9 cellular contexts compared by ENCODE assay signal in the genomic region with DNA sequence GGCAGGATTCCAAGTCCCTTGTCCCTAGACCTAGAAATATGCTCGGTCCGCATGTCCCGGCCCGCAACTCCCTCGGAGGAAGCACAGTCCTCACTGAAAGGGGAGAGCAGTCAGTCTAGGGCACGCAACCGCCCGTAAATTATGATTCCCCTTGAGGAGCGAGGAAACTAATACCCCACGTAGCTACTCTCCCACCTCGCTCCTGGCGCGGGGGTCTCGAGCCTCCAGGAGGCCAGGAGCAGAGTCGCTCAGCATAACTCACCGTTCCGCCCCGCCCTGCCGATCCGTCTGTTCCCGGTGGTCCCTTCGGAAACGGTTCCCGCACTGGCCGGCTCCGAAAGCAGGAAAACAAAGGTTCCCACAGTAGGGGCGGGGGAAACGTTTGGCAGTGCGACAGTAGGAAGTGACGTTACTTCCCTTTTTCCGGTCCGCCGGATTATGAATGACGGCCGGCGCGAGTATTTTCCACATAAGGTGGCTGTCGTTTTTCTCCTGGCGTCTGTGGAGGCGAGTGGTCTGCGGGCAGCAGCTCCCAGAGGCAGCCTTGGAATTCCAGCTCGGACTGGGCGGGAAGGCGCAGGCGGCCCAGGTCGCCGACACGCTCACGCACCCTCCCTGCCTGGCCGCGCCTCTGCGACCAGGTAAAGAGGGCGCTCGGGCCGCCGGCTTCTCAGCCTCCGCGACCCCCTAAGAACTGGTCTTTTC. TPM values are rescaled to one million over a fixed set of nuclear protein-coding genes. Genes with fewer than 3 reads are reported as not detected.
DNase-seq lines count a peak whose midpoint lies in the region; ATAC-seq, FAIRE-seq and TF ChIP-seq lines count a peak whose summit lies in the region.
"Had no signal": no experiment of that assay in that cellular context is flagged by ENCODE, and none has a peak within 500 bp of the region (broad histone marks: within the 10 kb centered on the region; RNA-seq: fewer than 3 reads in every experiment).

A gene with protein sequence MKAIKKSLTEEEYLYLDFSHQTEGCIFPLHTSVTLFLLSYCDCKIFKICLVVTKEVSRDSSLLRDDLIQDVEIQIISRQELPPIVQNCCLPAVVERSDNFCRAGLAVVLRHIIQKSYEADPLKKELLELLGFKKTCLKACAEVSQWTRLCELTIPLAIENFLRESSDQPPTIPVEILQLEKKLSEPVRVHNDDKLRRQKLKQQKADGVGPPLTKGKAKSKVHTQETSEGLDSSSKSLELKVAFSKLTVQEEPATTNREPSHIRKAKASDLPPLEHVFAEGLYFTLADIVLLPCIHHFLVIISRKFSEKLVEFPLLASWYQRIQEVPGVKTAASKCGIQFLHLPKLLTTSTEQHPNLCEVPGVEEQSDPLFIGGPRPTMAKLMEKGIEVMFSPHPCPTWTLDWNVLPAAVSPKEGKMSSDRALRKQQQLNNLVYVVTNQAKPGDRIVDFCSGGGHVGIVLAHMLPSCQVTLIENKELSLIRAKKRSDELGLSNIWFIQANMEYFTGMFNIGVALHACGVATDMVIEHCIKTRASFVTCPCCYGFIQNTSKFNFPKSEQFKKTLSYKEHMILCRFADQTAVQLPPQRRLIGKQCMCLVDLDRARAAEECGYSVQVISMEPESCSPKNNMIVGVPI (plus strand): TSS at position 409 of the 705 bp plus-strand sequence. CDS start 8,830 bp downstream, outside the sequence.
A gene with protein sequence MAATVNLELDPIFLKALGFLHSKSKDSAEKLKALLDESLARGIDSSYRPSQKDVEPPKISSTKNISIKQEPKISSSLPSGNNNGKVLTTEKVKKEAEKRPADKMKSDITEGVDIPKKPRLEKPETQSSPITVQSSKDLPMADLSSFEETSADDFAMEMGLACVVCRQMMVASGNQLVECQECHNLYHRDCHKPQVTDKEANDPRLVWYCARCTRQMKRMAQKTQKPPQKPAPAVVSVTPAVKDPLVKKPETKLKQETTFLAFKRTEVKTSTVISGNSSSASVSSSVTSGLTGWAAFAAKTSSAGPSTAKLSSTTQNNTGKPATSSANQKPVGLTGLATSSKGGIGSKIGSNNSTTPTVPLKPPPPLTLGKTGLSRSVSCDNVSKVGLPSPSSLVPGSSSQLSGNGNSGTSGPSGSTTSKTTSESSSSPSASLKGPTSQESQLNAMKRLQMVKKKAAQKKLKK (minus strand): TSS at position 314 of the 705 bp plus-strand sequence. CDS start 8,684 bp downstream, outside the sequence.

- DNase-seq in AG20443 (ENCODE audit: low spot score) (peak; percentile 95), NCI-H510A (lab: John Stamatoyannopoulos, UW) (peak; percentile 78), chondrocyte (ENCODE audit: low spot score) (peak; percentile 97), kidney (peak; percentile 96)
- peak; percentile 83 for DNase-seq in activated CD4-positive, alpha-beta T cell treated with anti-CD3 and anti-CD28 coated beads for 24 hours (ENCODE audit: low read depth in 2 of 2)
- peak; percentile 92 for DNase-seq in stimulated activated CD4-positive, alpha-beta T cell treated with anti-CD3 and anti-CD28 coated beads, Interleukin-15, amount 100 ng/mL, for 24 hours

- H3K4me3 Mint-ChIP-seq in chondrocyte (ENCODE audit: unreplicated experiment) = peak within 1 kb of the TSS; percentile 96

- H3K4me1 ChIP-seq in kidney (ENCODE audit: control insufficient read depth in 1 of 2, insufficient read depth in 1 of 2, low read depth in 1 of 2, low read length in 2 of 2) = peaks cover 7 to 12% of the 10 kb centered on the region in 2 donors

- TF ChIP-seq POLR2A in GM19099 (IDR thresholded peaks at IDR 0.05; ENCODE audit: extremely low read depth, insufficient read length, low read depth) = peak; percentile 92

- peak within 1 kb of the TSS; percentile 83 to 91 for H3K27ac ChIP-seq in kidney (ENCODE audit: low read depth in 2 of 2, low read length in 2 of 2)

- no peaks in the 10 kb centered on the region for H3K36me3 Mint-ChIP-seq in chondrocyte (ENCODE audit: low read depth)

- peaks cover 0 to 3% of the 10 kb centered on the region in 2 donors for H3K36me3 ChIP-seq in kidney (ENCODE audit: control insufficient read depth in 1 of 2, insufficient read depth in 2 of 2, low read length in 2 of 2)

- peak; percentile 17 for TF ChIP-seq CTCF in chondrocyte (IDR thresholded peaks at IDR 0.05)
- TF ChIP-seq CTCF in kidney (IDR thresholded peaks at IDR 0.05; ENCODE audit: borderline replicate concordance, extremely low read depth, insufficient read depth) = no peak

- peak within 1 kb of the TSS; percentile 90 to 97 for H3K4me3 ChIP-seq in kidney (ENCODE audit: low read length in 2 of 2)

- H3K27me3 Mint-ChIP-seq in chondrocyte (ENCODE audit: low read depth) = no peaks in the 10 kb centered on the region

- peak within 1 kb of the TSS; percentile 88 to 90 for H3K9ac ChIP-seq in kidney (ENCODE audit: low read length in 2 of 2)

- peak; percentile 87 for ATAC-seq in HG03432 (IDR thresholded peaks at IDR 0.05; ENCODE audit: unreplicated experiment)

- peaks cover 30% of the 10 kb centered on the region for H3K4me1 Mint-ChIP-seq in chondrocyte (ENCODE audit: low read depth)

- no peaks in the 10 kb centered on the region for H3K9me3 ChIP-seq in kidney (ENCODE audit: control insufficient read depth in 1 of 2, low read length in 2 of 2)

- intact Hi-C loops in kidney (cut with DNase I) = no loop called here

- peak; percentile 88 for FAIRE-seq in kidney (lab: Jason Lieb, UNC)
- FAIRE-seq: colon had no signal

- H3K9me3 Mint-ChIP-seq in chondrocyte (ENCODE audit: low read depth) = no peaks in the 10 kb centered on the region

- H3K27ac Mint-ChIP-seq in chondrocyte (ENCODE audit: unreplicated experiment) = peak within 1 kb of the TSS; percentile 99

RNA-seq across cellular contexts. Expression of the first gene that starts in this region (rescaled TPM):
- total RNA-seq in chondrocyte (5.9 to 13.5 TPM (median 7.4 TPM) in 3 replicates), kidney (11.7 TPM)
- 2.2 TPM for polyA plus RNA-seq in kidney (ENCODE audit: insufficient read depth, low read depth, low replicate concordance)

RNA-seq across cellular contexts. Expression of the second gene that starts in this region (rescaled TPM):
- total RNA-seq in chondrocyte (19.8 to 20.8 TPM (median 19.8 TPM) in 3 replicates), kidney (15.5 TPM)
- polyA plus RNA-seq in kidney (ENCODE audit: insufficient read depth, low read depth, low replicate concordance) = 21.4 TPM

Comparison
In these comparisons a context has a peak if more than half of its experiments do, and no peak if none do; other contexts are left out.
1. Peak in every context shown above with its lines: DNase-seq, ATAC-seq, H3K4me3 ChIP-seq and H3K27ac ChIP-seq.